Comparison of ENCODE assay signal across 1 cellular context in the genomic region with DNA sequence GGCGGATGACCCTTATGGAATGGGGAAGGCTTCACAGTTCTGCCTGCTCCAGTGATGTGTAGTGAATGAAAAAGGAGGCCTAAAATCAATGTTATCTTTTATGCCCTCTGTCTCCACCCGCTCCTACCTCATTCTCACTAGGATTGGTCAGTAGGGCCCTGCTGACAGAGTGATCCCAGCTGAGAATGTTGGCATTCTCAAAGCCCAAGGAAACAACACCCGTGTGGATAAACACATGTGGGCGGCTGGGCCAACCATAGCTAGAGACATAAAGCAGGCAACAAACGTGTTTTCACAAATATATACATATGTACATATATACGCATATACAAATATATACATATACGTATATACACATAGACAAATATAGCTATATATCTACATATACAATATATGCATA.
A peak's percentile ranks its signal among the peaks of the same experiment; 100 is the strongest.
TF ChIP-seq lines count a peak whose summit lies in the region.

No MANE protein-coding gene starts in this region.

TF ChIP-seq in HepG2, 621 proteins besides CTCF, POLR2A, EP300 and RAD21:
- TF ChIP-seq MEIS1 (CRISPR knock-in tag; IDR thresholded peaks at IDR 0.05; ENCODE audit: borderline replicate concordance) (no peak), POLR2AphosphoS2 (IDR thresholded peaks at IDR 0.05; ENCODE audit: low read depth, low read length) (0 out of 2 replicates have a peak, but pooled peaks have one; percentile 17)
- TF ChIP-seq, protein P1, sequence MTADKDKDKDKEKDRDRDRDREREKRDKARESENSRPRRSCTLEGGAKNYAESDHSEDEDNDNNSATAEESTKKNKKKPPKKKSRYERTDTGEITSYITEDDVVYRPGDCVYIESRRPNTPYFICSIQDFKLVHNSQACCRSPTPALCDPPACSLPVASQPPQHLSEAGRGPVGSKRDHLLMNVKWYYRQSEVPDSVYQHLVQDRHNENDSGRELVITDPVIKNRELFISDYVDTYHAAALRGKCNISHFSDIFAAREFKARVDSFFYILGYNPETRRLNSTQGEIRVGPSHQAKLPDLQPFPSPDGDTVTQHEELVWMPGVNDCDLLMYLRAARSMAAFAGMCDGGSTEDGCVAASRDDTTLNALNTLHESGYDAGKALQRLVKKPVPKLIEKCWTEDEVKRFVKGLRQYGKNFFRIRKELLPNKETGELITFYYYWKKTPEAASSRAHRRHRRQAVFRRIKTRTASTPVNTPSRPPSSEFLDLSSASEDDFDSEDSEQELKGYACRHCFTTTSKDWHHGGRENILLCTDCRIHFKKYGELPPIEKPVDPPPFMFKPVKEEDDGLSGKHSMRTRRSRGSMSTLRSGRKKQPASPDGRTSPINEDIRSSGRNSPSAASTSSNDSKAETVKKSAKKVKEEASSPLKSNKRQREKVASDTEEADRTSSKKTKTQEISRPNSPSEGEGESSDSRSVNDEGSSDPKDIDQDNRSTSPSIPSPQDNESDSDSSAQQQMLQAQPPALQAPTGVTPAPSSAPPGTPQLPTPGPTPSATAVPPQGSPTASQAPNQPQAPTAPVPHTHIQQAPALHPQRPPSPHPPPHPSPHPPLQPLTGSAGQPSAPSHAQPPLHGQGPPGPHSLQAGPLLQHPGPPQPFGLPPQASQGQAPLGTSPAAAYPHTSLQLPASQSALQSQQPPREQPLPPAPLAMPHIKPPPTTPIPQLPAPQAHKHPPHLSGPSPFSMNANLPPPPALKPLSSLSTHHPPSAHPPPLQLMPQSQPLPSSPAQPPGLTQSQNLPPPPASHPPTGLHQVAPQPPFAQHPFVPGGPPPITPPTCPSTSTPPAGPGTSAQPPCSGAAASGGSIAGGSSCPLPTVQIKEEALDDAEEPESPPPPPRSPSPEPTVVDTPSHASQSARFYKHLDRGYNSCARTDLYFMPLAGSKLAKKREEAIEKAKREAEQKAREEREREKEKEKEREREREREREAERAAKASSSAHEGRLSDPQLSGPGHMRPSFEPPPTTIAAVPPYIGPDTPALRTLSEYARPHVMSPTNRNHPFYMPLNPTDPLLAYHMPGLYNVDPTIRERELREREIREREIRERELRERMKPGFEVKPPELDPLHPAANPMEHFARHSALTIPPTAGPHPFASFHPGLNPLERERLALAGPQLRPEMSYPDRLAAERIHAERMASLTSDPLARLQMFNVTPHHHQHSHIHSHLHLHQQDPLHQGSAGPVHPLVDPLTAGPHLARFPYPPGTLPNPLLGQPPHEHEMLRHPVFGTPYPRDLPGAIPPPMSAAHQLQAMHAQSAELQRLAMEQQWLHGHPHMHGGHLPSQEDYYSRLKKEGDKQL (CRISPR knock-in tag; IDR thresholded peaks at IDR 0.05; ENCODE audit: low read depth), result no peak
